9 cellular contexts compared by ENCODE assay signal in the genomic region with DNA sequence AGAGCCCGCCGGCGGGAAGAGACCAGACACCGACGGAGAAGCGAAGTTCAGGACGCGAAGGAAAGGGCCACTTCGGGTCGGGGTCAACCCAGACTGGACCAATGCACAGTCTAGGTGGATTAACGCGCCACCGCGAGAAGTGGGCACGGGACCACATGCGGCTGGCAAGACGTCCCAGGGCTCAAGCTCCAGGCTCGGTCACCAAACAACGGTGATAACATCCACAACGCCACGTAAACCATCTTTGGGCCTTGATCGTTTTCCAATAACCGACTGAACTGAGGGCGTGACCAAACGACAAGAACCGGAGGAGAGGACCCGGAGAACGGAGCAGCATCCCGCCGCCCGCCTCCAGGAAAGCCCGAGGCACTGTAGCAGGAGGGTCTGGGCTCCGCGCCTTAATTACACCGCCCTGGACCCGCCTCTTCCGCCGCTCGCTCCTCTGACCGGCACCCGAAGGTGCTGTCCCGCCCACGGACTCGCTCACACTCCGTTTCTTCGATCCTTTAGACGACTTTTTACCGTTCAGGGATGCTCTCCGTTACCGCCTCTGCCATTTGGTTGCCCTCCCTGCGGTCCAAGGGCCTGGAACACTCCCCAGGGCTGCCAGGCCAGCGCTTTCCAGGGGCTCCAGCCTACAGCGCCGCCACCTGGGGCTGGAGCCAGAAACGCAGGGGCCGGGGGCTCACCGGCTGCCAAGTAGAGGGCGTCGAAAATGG. TPM values are rescaled to one million over a fixed set of nuclear protein-coding genes. Genes with fewer than 3 reads are reported as not detected.
DNase-seq lines count a peak whose midpoint lies in the region; ATAC-seq and TF ChIP-seq lines count a peak whose summit lies in the region.
"Had no signal": no experiment of that assay in that cellular context is flagged by ENCODE, and none has a peak within 500 bp of the region (broad histone marks: within the 10 kb centered on the region; RNA-seq: fewer than 3 reads in every experiment).

No MANE protein-coding gene starts in this region.

- H3K27me3 Mint-ChIP-seq in CD4-positive, CD25-positive, alpha-beta regulatory T cell, result peaks cover 40% of the 10 kb centered on the region
- peaks cover 34 to 51% (median 46%) of the 10 kb centered on the region in 5 donors for H3K27me3 Mint-ChIP-seq in naive thymus-derived CD4-positive, alpha-beta T cell

- peak; percentile 29 to 69 (median 39) for DNase-seq in CD4-positive, CD25-positive, alpha-beta regulatory T cell
- DNase-seq in NCI-H82 (lab: John Stamatoyannopoulos, UW), result peak; percentile 82
- peak; percentile 28 for DNase-seq in activated T-cell treated with anti-CD3 and anti-CD28 coated beads for 4 hours
- no peak for DNase-seq in esophagus squamous epithelium (lab: John Stamatoyannopoulos, UW)
- DNase-seq in naive thymus-derived CD4-positive, alpha-beta T cell, result peak in 7 of 9 donors; percentile 6 to 70 (median 25)
- DNase-seq in stimulated activated naive CD8-positive, alpha-beta T cell treated with anti-CD3 and anti-CD28 coated beads, Interleukin-15, Interleukin-2, amounts not matched to agents 100 U/mL and 50 U/mL, for 24 hours, result peak; percentile 76

- peak; percentile 75 to 81 for ATAC-seq in CD4-positive, CD25-positive, alpha-beta regulatory T cell (ENCODE audit: low read depth in 2 of 2)
- peak; percentile 92 for ATAC-seq in HG03342 (IDR thresholded peaks at IDR 0.05; ENCODE audit: unreplicated experiment)
- ATAC-seq in naive thymus-derived CD4-positive, alpha-beta T cell, result peak; percentile 85
- ATAC-seq in stimulated activated naive CD8-positive, alpha-beta T cell treated with anti-CD3 and anti-CD28 coated beads, Interleukin-15, Interleukin-2, amounts not matched to agents 100 U/mL and 50 U/mL, for 24 hours, result peak; percentile 95

- POLR2A ChIA-PET in naive thymus-derived CD4-positive, alpha-beta T cell (lab: Charles Lee), result interaction anchor here (1.1 kb wide), 1 partner anchor 152 kb away, joined by 3 read pairs; the partner anchor contains the start of gene MTO1

- H3K4me3 ChIP-seq in CD4-positive, CD25-positive, alpha-beta regulatory T cell (ENCODE audit: low read depth, low read length), result peak overlapping the region; percentile 89
- H3K4me3 ChIP-seq in esophagus squamous epithelium, result peak overlapping the region; percentile 43 to 73 (median 58)
- peak overlapping the region; percentile 76 for H3K4me3 ChIP-seq in naive thymus-derived CD4-positive, alpha-beta T cell (ENCODE audit: low read length)

- H3K4me1 ChIP-seq in CD4-positive, CD25-positive, alpha-beta regulatory T cell (ENCODE audit: control insufficient read depth, insufficient read depth, low read length, poor library complexity, severe bottlenecking), result peaks cover 22% of the 10 kb centered on the region
- peaks cover 0 to 27% (median 0%) of the 10 kb centered on the region in 3 donors for H3K4me1 ChIP-seq in esophagus squamous epithelium
- H3K4me1 ChIP-seq in naive thymus-derived CD4-positive, alpha-beta T cell (ENCODE audit: control insufficient read depth in 2 of 2, insufficient read depth in 2 of 2, low read length in 2 of 2), result peaks cover 4 to 6% of the 10 kb centered on the region in 2 donors

- intact Hi-C loops in esophagus squamous epithelium (cut with DNase I), result no loop called here
- intact Hi-C loops in naive thymus-derived CD4-positive, alpha-beta T cell (cut with micrococcal nuclease), result no loop called here

- H3K27ac ChIP-seq in CD4-positive, CD25-positive, alpha-beta regulatory T cell (ENCODE audit: insufficient read depth, low read length, poor library complexity, severe bottlenecking), result peak overlapping the region; percentile 15
- H3K27ac ChIP-seq in esophagus squamous epithelium, result peak overlapping the region; percentile 28 to 62 (median 58)
- H3K27ac ChIP-seq in naive thymus-derived CD4-positive, alpha-beta T cell (ENCODE audit: low read depth, low read length), result no peak overlapping the region

- H3K4me1 Mint-ChIP-seq in CD4-positive, CD25-positive, alpha-beta regulatory T cell, result peaks cover 5 to 46% (median 28%) of the 10 kb centered on the region in 4 donors
- peaks cover 12 to 39% (median 16%) of the 10 kb centered on the region in 7 donors for H3K4me1 Mint-ChIP-seq in naive thymus-derived CD4-positive, alpha-beta T cell

- H3K27ac Mint-ChIP-seq in CD4-positive, CD25-positive, alpha-beta regulatory T cell, result peak overlapping the region; percentile 79 to 97 (median 88)
- H3K27ac Mint-ChIP-seq in naive thymus-derived CD4-positive, alpha-beta T cell, result peak overlapping the region in 5 of 9 donors; percentile 17 to 93 (median 34)

- peaks cover 0 to 4% (median 0%) of the 10 kb centered on the region in 7 donors for H3K9me3 Mint-ChIP-seq in CD4-positive, CD25-positive, alpha-beta regulatory T cell
- H3K9me3 Mint-ChIP-seq in naive thymus-derived CD4-positive, alpha-beta T cell, result peaks cover 0 to 6% (median 2%) of the 10 kb centered on the region in 11 donors

- no peaks in the 10 kb centered on the region for H3K36me3 Mint-ChIP-seq in CD4-positive, CD25-positive, alpha-beta regulatory T cell
- peaks cover 0 to 10% (median 0%) of the 10 kb centered on the region in 5 donors for H3K36me3 Mint-ChIP-seq in naive thymus-derived CD4-positive, alpha-beta T cell

- WGBS in esophagus squamous epithelium, 2 donors, result 0 to 1% methylated on average over 4 to 25 of the region's 59 CpGs

- no peaks in the 10 kb centered on the region for H3K27me3 ChIP-seq in CD4-positive, CD25-positive, alpha-beta regulatory T cell (ENCODE audit: control insufficient read depth, insufficient read depth, low read length)
- peaks cover 0 to 12% (median 2%) of the 10 kb centered on the region in 4 donors for H3K27me3 ChIP-seq in esophagus squamous epithelium
- H3K27me3 ChIP-seq in naive thymus-derived CD4-positive, alpha-beta T cell (ENCODE audit: control insufficient read depth in 2 of 2, insufficient read depth in 2 of 2, low read length in 2 of 2), result peaks cover 0 to 5% of the 10 kb centered on the region in 2 donors

- peak overlapping the region; percentile 93 to 99 (median 98) for H3K4me3 Mint-ChIP-seq in CD4-positive, CD25-positive, alpha-beta regulatory T cell
- H3K4me3 Mint-ChIP-seq in naive thymus-derived CD4-positive, alpha-beta T cell, result peak overlapping the region; percentile 87 to 99 (median 92)

- no peaks in the 10 kb centered on the region for H3K9me3 ChIP-seq in CD4-positive, CD25-positive, alpha-beta regulatory T cell (ENCODE audit: control insufficient read depth in 2 of 2, low read length in 2 of 2)
- no peaks in the 10 kb centered on the region for H3K9me3 ChIP-seq in esophagus squamous epithelium
- no peaks in the 10 kb centered on the region for H3K9me3 ChIP-seq in naive thymus-derived CD4-positive, alpha-beta T cell (ENCODE audit: control insufficient read depth in 2 of 3, low read length in 3 of 3)

- CTCF ChIA-PET in naive thymus-derived CD4-positive, alpha-beta T cell (lab: Charles Lee), result no interaction called here

- peak in 2 of 6 experiments; percentile 8 to 38 for TF ChIP-seq CTCF in esophagus squamous epithelium (IDR thresholded peaks at IDR 0.05)

- peak; percentile 92 for TF ChIP-seq POLR2A in GM19193 (IDR thresholded peaks at IDR 0.05; ENCODE audit: extremely low read depth, insufficient read depth, insufficient read length)
- peak in 1 of 4 donors; percentile 39 for TF ChIP-seq POLR2A in esophagus squamous epithelium (IDR thresholded peaks at IDR 0.05)

- H3K36me3 ChIP-seq in CD4-positive, CD25-positive, alpha-beta regulatory T cell (ENCODE audit: control insufficient read depth, insufficient read depth, low read length), result no peaks in the 10 kb centered on the region
- H3K36me3 ChIP-seq in esophagus squamous epithelium, result no peaks in the 10 kb centered on the region
- no peaks in the 10 kb centered on the region for H3K36me3 ChIP-seq in naive thymus-derived CD4-positive, alpha-beta T cell (ENCODE audit: control insufficient read depth in 2 of 3, insufficient read depth in 3 of 3, low read length in 3 of 3)

RNA-seq across cellular contexts. Expression of gene DPPA5, which starts 44.1 kb away (rescaled TPM):
- not detected for total RNA-seq in CD4-positive, CD25-positive, alpha-beta regulatory T cell
- polyA plus RNA-seq in CD4-positive, CD25-positive, alpha-beta regulatory T cell, result not detected
- not detected for total RNA-seq in esophagus squamous epithelium
- total RNA-seq in naive thymus-derived CD4-positive, alpha-beta T cell, result not detected
- polyA plus RNA-seq in naive thymus-derived CD4-positive, alpha-beta T cell, result not detected
- total RNA-seq: dermis microvascular lymphatic vessel endothelial cell had no signal

RNA-seq across cellular contexts. Expression of gene KHDC1, which starts 46.9 kb away (rescaled TPM):
- total RNA-seq in CD4-positive, CD25-positive, alpha-beta regulatory T cell, result 3.2 TPM
- polyA plus RNA-seq in CD4-positive, CD25-positive, alpha-beta regulatory T cell, result 1 to 10 TPM; 2.2 to 4.5 (median 2.9) TPM
- 1 to 10 TPM in 2 of 4 donors, under 1 TPM in 1, not detected in 1; 0.30 to 1.9 (median 1.6) TPM for total RNA-seq in esophagus squamous epithelium
- total RNA-seq in naive thymus-derived CD4-positive, alpha-beta T cell, result 1 to 10 TPM in 2 of 5 experiments, under 1 TPM in 3; 0.46 to 3.7 (median 0.66) TPM
- 1 to 10 TPM; 1.0 to 1.2 TPM for polyA plus RNA-seq in naive thymus-derived CD4-positive, alpha-beta T cell

RNA-seq across cellular contexts. Expression of gene KHDC3L, which starts 52.5 kb away (rescaled TPM):
- not detected for total RNA-seq in CD4-positive, CD25-positive, alpha-beta regulatory T cell
- polyA plus RNA-seq in CD4-positive, CD25-positive, alpha-beta regulatory T cell, result not detected
- total RNA-seq in esophagus squamous epithelium, result not detected
- not detected for total RNA-seq in naive thymus-derived CD4-positive, alpha-beta T cell
- polyA plus RNA-seq in naive thymus-derived CD4-positive, alpha-beta T cell, result not detected
- total RNA-seq: dermis microvascular lymphatic vessel endothelial cell had no signal

RNA-seq across cellular contexts. Expression of gene OOEP, which starts 59.8 kb away (rescaled TPM):
- 0.69 TPM for total RNA-seq in CD4-positive, CD25-positive, alpha-beta regulatory T cell
- polyA plus RNA-seq in CD4-positive, CD25-positive, alpha-beta regulatory T cell, result 1 to 10 TPM in 1 of 4 donors, under 1 TPM in 3; 0.23 to 1.1 (median 0.38) TPM
- under 1 TPM in 1 of 4 donors, not detected in 3; 0.35 TPM for total RNA-seq in esophagus squamous epithelium
- 1 to 10 TPM in 1 of 5 experiments, not detected in 4; 1.2 TPM for total RNA-seq in naive thymus-derived CD4-positive, alpha-beta T cell
- polyA plus RNA-seq in naive thymus-derived CD4-positive, alpha-beta T cell, result not detected
